Comparison of ENCODE assay signal across 15 cellular contexts in genomic region chr1:37940299-37940947, GRCh38. TPM values are rescaled to one million over a fixed set of nuclear protein-coding genes. Genes with fewer than 3 reads are reported as not detected.
DNase-seq lines count a peak whose midpoint lies in the region; FAIRE-seq and TF ChIP-seq lines count a peak whose summit lies in the region.
"Had no signal": no experiment of that assay in that cellular context is flagged by ENCODE, and none has a peak within 500 bp of the region (broad histone marks: within the 10 kb centered on the region; RNA-seq: fewer than 3 reads in every experiment).

No MANE protein-coding gene starts in this region.

- H3K27me3 ChIP-seq in stomach (no peaks in the 10 kb centered on the region), mesendoderm (ENCODE audit: insufficient read depth, low read length, poor library complexity) (no peaks in the 10 kb centered on the region)
- H3K27me3 ChIP-seq: cardiac muscle cell, heart right ventricle had no signal

- H2BK5ac ChIP-seq in mesendoderm (ENCODE audit: low read length), result no peak overlapping the region

- H2BK15ac ChIP-seq in mesendoderm (replicated peaks; ENCODE audit: low read depth), result no peak overlapping the region

- peak overlapping the region; percentile 42 to 78 (median 64) for H3K27ac ChIP-seq in stomach
- H3K27ac ChIP-seq in mesendoderm (ENCODE audit: low read depth, low read length), result no peak overlapping the region
- no peak overlapping the region for H3K27ac ChIP-seq in kidney (ENCODE audit: low read depth in 2 of 2, low read length in 2 of 2)
- H3K27ac ChIP-seq: cardiac muscle cell, heart right ventricle, KMS-11 had no signal

- no peak overlapping the region for H3K4ac ChIP-seq in mesendoderm (ENCODE audit: low read depth, low read length)

- H3K4me1 ChIP-seq in stomach, result peaks cover 12 to 32% (median 18%) of the 10 kb centered on the region in 4 donors
- no peaks in the 10 kb centered on the region for H3K4me1 ChIP-seq in mesendoderm (ENCODE audit: control insufficient read depth, low read depth, low read length)
- peaks cover 8 to 10% of the 10 kb centered on the region in 2 donors for H3K4me1 ChIP-seq in kidney (ENCODE audit: control insufficient read depth in 1 of 2, insufficient read depth in 1 of 2, low read depth in 1 of 2, low read length in 2 of 2)

- no peak for FAIRE-seq in GM12892 (lab: Jason Lieb, UNC)
- no peak for FAIRE-seq in kidney (lab: Jason Lieb, UNC)
- FAIRE-seq: A204.1 had no signal

- no peak overlapping the region for H3K56ac ChIP-seq in mesendoderm (ENCODE audit: low read length)

- H3K36me3 ChIP-seq in stomach, result peaks cover 23 to 91% (median 77%) of the 10 kb centered on the region in 4 donors
- H3K36me3 ChIP-seq in mesendoderm (ENCODE audit: control insufficient read depth, insufficient read depth, low read length), result peaks cover 1% of the 10 kb centered on the region
- H3K36me3 ChIP-seq in kidney (ENCODE audit: control insufficient read depth in 1 of 2, insufficient read depth in 2 of 2, low read length in 2 of 2), result peaks cover 11 to 22% of the 10 kb centered on the region in 2 donors
- H3K36me3 ChIP-seq: cardiac muscle cell had no signal

- WGBS in stomach, 5 donors, result 19 to 42% (median 32%) methylated on average over 4 to 5 of the region's 5 CpGs
- whole genome bisulfite sequencing in mesendoderm (ENCODE audit: extremely low coverage, insufficient coverage, low lambda C conversion rate), result no CpG with 5 or more reads among the region's 5 CpGs

- H4K5ac ChIP-seq in mesendoderm (ENCODE audit: low read length), result no peak overlapping the region

- H3K18ac ChIP-seq in mesendoderm (ENCODE audit: low read length), result no peak overlapping the region

- H2BK120ac ChIP-seq in mesendoderm (ENCODE audit: low read depth, low read length), result no peak overlapping the region

- no peak for TF ChIP-seq EP300 in stomach (IDR thresholded peaks at IDR 0.05)

- H3K79me1 ChIP-seq in mesendoderm (ENCODE audit: low read length), result no peaks in the 10 kb centered on the region

- H3K4me2 ChIP-seq in mesendoderm (ENCODE audit: low read length), result no peak overlapping the region
- H3K4me2 ChIP-seq: KMS-11, smooth muscle cell had no signal

- no peak overlapping the region for H4K8ac ChIP-seq in mesendoderm (ENCODE audit: low read depth, low read length)

- H3K9me3 ChIP-seq in stomach, result no peaks in the 10 kb centered on the region
- H3K9me3 ChIP-seq in kidney (ENCODE audit: control insufficient read depth in 1 of 2, low read length in 2 of 2), result no peaks in the 10 kb centered on the region
- H3K9me3 ChIP-seq: heart right ventricle had no signal

- TF ChIP-seq POLR2A in stomach (IDR thresholded peaks at IDR 0.05) (no peak), GM12892 (IDR thresholded peaks at IDR 0.05; ENCODE audit: low read depth, low read length) (no peak)

- H3K4me3 ChIP-seq in stomach (no peak overlapping the region), mesendoderm (ENCODE audit: low read length) (no peak overlapping the region), kidney (ENCODE audit: low read length in 2 of 2) (no peak overlapping the region)
- H3K4me3 ChIP-seq: cardiac muscle cell, heart right ventricle, smooth muscle cell had no signal

- intact Hi-C loops in stomach (cut with DNase I; ENCODE audit: low total_unique reads) (no loop called here), kidney (cut with DNase I) (no loop called here)

- no peaks in the 10 kb centered on the region for H3K79me2 ChIP-seq in mesendoderm (ENCODE audit: control insufficient read depth, insufficient read depth, low read length)

- TF ChIP-seq CTCF in stomach (IDR thresholded peaks at IDR 0.05) (no peak), kidney (IDR thresholded peaks at IDR 0.05; ENCODE audit: borderline replicate concordance, extremely low read depth, insufficient read depth) (no peak)

- H2AK5ac ChIP-seq in mesendoderm (ENCODE audit: low read length), result no peak overlapping the region

- H3K9ac ChIP-seq in mesendoderm (ENCODE audit: low read length), result no peak overlapping the region
- H3K9ac ChIP-seq in kidney (ENCODE audit: low read length in 2 of 2), result no peak overlapping the region
- H3K9ac ChIP-seq: KMS-11 had no signal

- peak; percentile 53 for DNase-seq in NCI-H2107 treated with DMSO at 0.1 percent for 48 hours (lab: John Stamatoyannopoulos, UW; ENCODE audit: unreplicated experiment)
- DNase-seq in NCI-H2107 (lab: John Stamatoyannopoulos, UW), result no peak
- DNase-seq in NCI-H446 treated with DMSO at 0.1 percent for 48 hours (lab: John Stamatoyannopoulos, UW), result peak; percentile 92
- peak; percentile 91 for DNase-seq in cerebellum (ENCODE audit: low spot score)
- peak; percentile 69 for DNase-seq in stomach
- DNase-seq in GM12892 (ENCODE audit: insufficient read length), result no peak
- DNase-seq in mesendoderm, result no peak
- no peak for DNase-seq in kidney
- DNase-seq: activated naive CD4-positive, alpha-beta T cell treated with Interleukin-2 at 50 U/mL for 16 hours; heart right ventricle; NCI-H226 had no signal

- H3K23ac ChIP-seq in mesendoderm (ENCODE audit: low read length), result no peak overlapping the region

RNA-seq across cellular contexts. Expression of gene INPP5B, which starts 6.4 kb away (rescaled TPM):
- total RNA-seq in cerebellum (17.7 TPM), stomach (10 to 100 TPM in 3 of 5 donors, 1 to 10 TPM in 2; 8.4 to 56.7 (median 12.2) TPM), kidney (32.9 TPM)
- polyA plus RNA-seq in stomach (10 to 100 TPM in 1 of 3 donors, 1 to 10 TPM in 2; 7.2 to 10.1 (median 7.3) TPM), kidney (ENCODE audit: insufficient read depth, low read depth, low replicate concordance) (8.4 TPM)
- 23.7 TPM for polyA plus RNA-seq in GM12892 (2012; ENCODE audit: missing spikeins)
- 9.8 TPM for polyA plus RNA-seq in mesendoderm (2013, experiment 1 of 2)
- 9.4 TPM for polyA plus RNA-seq in mesendoderm (2013, experiment 2 of 2)

RNA-seq across cellular contexts. Expression of gene SF3A3, which starts 49.4 kb away (rescaled TPM):
- total RNA-seq in cerebellum, result 51.5 TPM
- 100 to 1,000 TPM in 1 of 5 donors, 10 to 100 TPM in 3, 1 to 10 TPM in 1; 8.2 to 102 (median 72.3) TPM for total RNA-seq in stomach
- polyA plus RNA-seq in stomach, result 10 to 100 TPM; 17.1 to 19.9 (median 18.6) TPM
- polyA plus RNA-seq in GM12892 (2012; ENCODE audit: missing spikeins), result 78.0 TPM
- polyA plus RNA-seq in mesendoderm (2013, experiment 1 of 2), result 104 TPM
- 104 TPM for polyA plus RNA-seq in mesendoderm (2013, experiment 2 of 2)
- total RNA-seq in kidney, result 50.7 TPM
- 28.7 TPM for polyA plus RNA-seq in kidney (ENCODE audit: insufficient read depth, low read depth, low replicate concordance)

Comparison
In these comparisons a context has a peak if more than half of its experiments do, and no peak if none do; other contexts are left out.
1. DNase-seq: peak in NCI-H2107 treated with DMSO at 0.1 percent for 48 hours (single experiment), NCI-H446 treated with DMSO at 0.1 percent for 48 hours (single experiment), cerebellum (single experiment) and stomach (single experiment); none in NCI-H2107 (single experiment), GM12892 (single experiment), mesendoderm (single experiment) and kidney (single experiment).
2. H3K27ac ChIP-seq: peak in stomach (5 of 5); none in mesendoderm (single experiment) and kidney (0 of 2).